ENCODE assay signal across 8 cellular contexts in the genomic region with DNA sequence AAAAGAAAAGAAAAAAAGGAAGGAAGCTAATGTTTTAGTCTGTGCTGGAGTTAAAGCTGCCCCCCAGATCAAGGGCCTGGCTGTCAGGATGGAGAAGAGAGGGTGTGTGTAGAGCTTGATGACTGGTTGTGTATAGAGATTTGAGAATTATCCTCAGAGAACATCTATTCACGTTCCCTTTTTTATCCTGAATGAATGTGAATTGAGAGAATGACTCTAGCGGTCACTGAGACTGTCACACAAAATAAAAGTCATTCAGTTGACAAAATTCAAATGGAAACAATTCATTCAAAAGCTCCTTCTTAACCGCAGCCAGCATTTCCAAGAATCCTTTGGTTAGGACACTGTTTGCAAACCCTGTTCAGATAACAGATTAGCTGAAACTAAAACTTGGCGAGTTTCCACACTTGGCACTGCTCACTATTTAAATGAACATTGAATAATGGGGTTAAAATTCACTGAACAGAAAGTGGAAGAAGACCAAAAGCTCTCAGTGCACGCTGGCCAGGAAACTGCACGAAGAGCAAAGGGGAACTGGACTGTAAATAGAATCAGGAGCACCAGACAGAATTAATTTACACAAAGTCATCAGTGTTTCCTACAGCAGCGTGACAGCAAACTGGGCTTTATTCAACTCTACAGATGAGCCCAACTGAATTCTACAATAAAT. TPM values are rescaled to one million over a fixed set of nuclear protein-coding genes. Genes with fewer than 3 reads are reported as not detected.
DNase-seq lines count a peak whose midpoint lies in the region; ATAC-seq lines count a peak whose summit lies in the region.

No MANE protein-coding gene starts in this region.

- H3K4me1 Mint-ChIP-seq in T-helper 2 cell treated with Interferon-gamma antibody and Interleukin-4, amounts not matched to agents 5 μg/mL and 100 μg/mL, for 36 hours (ENCODE audit: low read depth) = peaks cover 13% of the 10 kb centered on the region
- H3K4me1 Mint-ChIP-seq in stimulated activated memory B cell treated with anti-CD40 and anti-IgM and Interleukin-4, amounts not matched to agents 10 μg/mL and 1 μg/mL and 100 μg/mL, for 72 hours = peaks cover 16% of the 10 kb centered on the region

- H3K9me3 Mint-ChIP-seq in activated naive CD4-positive, alpha-beta T cell treated with anti-CD3 and anti-CD28 coated beads, Interleukin-2, amount 50 U/mL, for 72 hours = peaks cover 0 to 5% of the 10 kb centered on the region in 2 donors
- no peaks in the 10 kb centered on the region for H3K9me3 Mint-ChIP-seq in T-helper 2 cell treated with Interferon-gamma antibody and Interleukin-4, amounts not matched to agents 5 μg/mL and 100 μg/mL, for 36 hours
- H3K9me3 Mint-ChIP-seq in stimulated activated memory B cell treated with anti-CD40 and anti-IgM and Interleukin-4, amounts not matched to agents 10 μg/mL and 1 μg/mL and 100 μg/mL, for 72 hours = peaks cover 2% of the 10 kb centered on the region

- peak in 1 of 2 donors; percentile 11 for DNase-seq in activated naive CD4-positive, alpha-beta T cell treated with anti-CD3 and anti-CD28 coated beads, Interleukin-2, amount 50 U/mL, for 72 hours (ENCODE audit: low spot score in 2 of 2)
- no peak for DNase-seq in activated naive CD4-positive, alpha-beta T cell (lab: John Stamatoyannopoulos, UW)
- peak; percentile 36 for DNase-seq in T-helper 2 cell treated with Interferon-gamma antibody and Interleukin-4, amounts not matched to agents 5 μg/mL and 100 μg/mL, for 36 hours (ENCODE audit: low spot score)
- DNase-seq in germinal center (ENCODE audit: low spot score) = peak; percentile 26
- no peak for DNase-seq in KG1 (lab: John Stamatoyannopoulos, UW)

- H3K36me3 Mint-ChIP-seq in activated naive CD4-positive, alpha-beta T cell treated with anti-CD3 and anti-CD28 coated beads, Interleukin-2, amount 50 U/mL, for 72 hours = no peaks in the 10 kb centered on the region
- H3K36me3 Mint-ChIP-seq in T-helper 2 cell treated with Interferon-gamma antibody and Interleukin-4, amounts not matched to agents 5 μg/mL and 100 μg/mL, for 36 hours (ENCODE audit: low read depth) = no peaks in the 10 kb centered on the region
- H3K36me3 Mint-ChIP-seq in stimulated activated memory B cell treated with anti-CD40 and anti-IgM and Interleukin-4, amounts not matched to agents 10 μg/mL and 1 μg/mL and 100 μg/mL, for 72 hours = no peaks in the 10 kb centered on the region

- H3K27ac Mint-ChIP-seq in activated naive CD4-positive, alpha-beta T cell treated with anti-CD3 and anti-CD28 coated beads, Interleukin-2, amount 50 U/mL, for 72 hours = peak overlapping the region in 1 of 2 donors; percentile 67
- H3K27ac Mint-ChIP-seq in T-helper 2 cell treated with Interferon-gamma antibody and Interleukin-4, amounts not matched to agents 5 μg/mL and 100 μg/mL, for 36 hours = peak overlapping the region; percentile 70
- peak overlapping the region; percentile 52 for H3K27ac Mint-ChIP-seq in stimulated activated memory B cell treated with anti-CD40 and anti-IgM and Interleukin-4, amounts not matched to agents 10 μg/mL and 1 μg/mL and 100 μg/mL, for 72 hours

- peaks cover 12% of the 10 kb centered on the region for H3K27me3 Mint-ChIP-seq in T-helper 2 cell treated with Interferon-gamma antibody and Interleukin-4, amounts not matched to agents 5 μg/mL and 100 μg/mL, for 36 hours (ENCODE audit: low read depth)
- no peaks in the 10 kb centered on the region for H3K27me3 Mint-ChIP-seq in stimulated activated memory B cell treated with anti-CD40 and anti-IgM and Interleukin-4, amounts not matched to agents 10 μg/mL and 1 μg/mL and 100 μg/mL, for 72 hours

- H3K4me3 Mint-ChIP-seq in T-helper 2 cell treated with Interferon-gamma antibody and Interleukin-4, amounts not matched to agents 5 μg/mL and 100 μg/mL, for 36 hours = peak overlapping the region; percentile 68
- H3K4me3 Mint-ChIP-seq in stimulated activated memory B cell treated with anti-CD40 and anti-IgM and Interleukin-4, amounts not matched to agents 10 μg/mL and 1 μg/mL and 100 μg/mL, for 72 hours = peak overlapping the region; percentile 32

- peak; percentile 31 to 89 for ATAC-seq in activated naive CD4-positive, alpha-beta T cell treated with anti-CD3 and anti-CD28 coated beads, Interleukin-2, amount 50 U/mL, for 72 hours
- ATAC-seq in HG03066 (IDR thresholded peaks at IDR 0.05; ENCODE audit: low read depth, unreplicated experiment) (peak; percentile 78), GM21423 (IDR thresholded peaks at IDR 0.05; ENCODE audit: unreplicated experiment) (no peak)
- ATAC-seq in stimulated activated memory B cell treated with anti-CD40 and anti-IgM and Interleukin-4, amounts not matched to agents 10 μg/mL and 1 μg/mL and 100 μg/mL, for 72 hours = peak; percentile 74

RNA-seq across cellular contexts. Expression of a gene that starts 13.6 kb away (rescaled TPM):
- 10 to 100 TPM in 1 of 2 donors, 1 to 10 TPM in 1; 8.5 to 17.4 TPM for total RNA-seq in activated naive CD4-positive, alpha-beta T cell treated with anti-CD3 and anti-CD28 coated beads, Interleukin-2, amount 50 U/mL, for 72 hours

Comparison
In these comparisons a context has a peak if more than half of its experiments do, and no peak if none do; other contexts are left out.
1. DNase-seq: peak in T-helper 2 cell treated with Interferon-gamma antibody and Interleukin-4, amounts not matched to agents 5 μg/mL and 100 μg/mL, for 36 hours (single experiment) and germinal center (single experiment); none in activated naive CD4-positive, alpha-beta T cell (0 of 4) and KG1 (single experiment).